ENCODE assay signal across 1 cellular context in genomic region chr6:28838634-28839442, GRCh38.
TF ChIP-seq lines count a peak whose summit lies in the region.

No MANE protein-coding gene starts in this region.

TF ChIP-seq in HepG2, 621 proteins besides CTCF, POLR2A, EP300 and RAD21 (continued from another document and continues in another):
- TF ChIP-seq ZNF281 (CRISPR knock-in tag; IDR thresholded peaks at IDR 0.05; ENCODE audit: borderline replicate concordance) (no peak), SP4 (CRISPR knock-in tag; IDR thresholded peaks at IDR 0.05) (0 out of 2 replicates have a peak, but pooled peaks have one; percentile 24), HIVEP1 (CRISPR knock-in tag; IDR thresholded peaks at IDR 0.05) (0 out of 2 replicates have a peak, but pooled peaks have one; percentile 23), FOXC1 (CRISPR knock-in tag; IDR thresholded peaks at IDR 0.05; ENCODE audit: borderline replicate concordance) (peak; percentile 36; the same call in 1 of the 2 replicates), NCOR1 (IDR thresholded peaks at IDR 0.05; ENCODE audit: borderline replicate concordance, low read length) (no peak; the same call in 1 of the 2 replicates), PAF1 (CRISPR knock-in tag; IDR thresholded peaks at IDR 0.05) (no peak), RBM22 (optimal IDR thresholded peaks at IDR 0.05; ENCODE audit: low read length) (no peak), USF2 (IDR thresholded peaks at IDR 0.05; ENCODE audit: low read depth, low read length) (no peak), USF2 (CRISPR knock-in tag; IDR thresholded peaks at IDR 0.05; ENCODE audit: borderline replicate concordance) (no peak), HNF4G (IDR thresholded peaks at IDR 0.05; ENCODE audit: borderline replicate concordance, low read depth, low read length) (no peak), HNF4G (CRISPR knock-in tag; IDR thresholded peaks at IDR 0.05; ENCODE audit: borderline replicate concordance, low read depth) (peak; percentile 27; the same call in 1 of the 2 replicates), ZFP1 (CRISPR knock-in tag; IDR thresholded peaks at IDR 0.05) (0 out of 2 replicates have a peak, but pooled peaks have one; percentile 17), PRMT3 (CRISPR knock-in tag; IDR thresholded peaks at IDR 0.05; ENCODE audit: borderline replicate concordance, low read depth) (no peak), ZNF773 (CRISPR knock-in tag; IDR thresholded peaks at IDR 0.05; ENCODE audit: borderline replicate concordance) (no peak), HDAC1 (CRISPR knock-in tag; IDR thresholded peaks at IDR 0.05) (peak; percentile 82; the same call in 1 of the 2 replicates), ZNF343 (CRISPR knock-in tag; IDR thresholded peaks at IDR 0.05) (peak; percentile 87; the same call in 1 of the 2 replicates), MEIS1 (CRISPR knock-in tag; IDR thresholded peaks at IDR 0.05; ENCODE audit: borderline replicate concordance) (peak; percentile 84), ZSCAN12 (CRISPR knock-in tag; IDR thresholded peaks at IDR 0.05) (no peak), DMAP1 (CRISPR knock-in tag; IDR thresholded peaks at IDR 0.05) (peak; percentile 41; the same call in 1 of the 2 replicates), TCF7 (IDR thresholded peaks at IDR 0.05; ENCODE audit: low read depth) (no peak), TARDBP (CRISPR knock-in tag; IDR thresholded peaks at IDR 0.05) (no peak), MTERF4 (CRISPR knock-in tag; IDR thresholded peaks at IDR 0.05) (no peak), ZNF484 (CRISPR knock-in tag; IDR thresholded peaks at IDR 0.05; ENCODE audit: borderline replicate concordance, low read depth) (no peak), CBX5 (CRISPR knock-in tag; IDR thresholded peaks at IDR 0.05; ENCODE audit: borderline replicate concordance) (peak; percentile 89; the same call in 1 of the 2 replicates), ZNF276 (CRISPR knock-in tag; IDR thresholded peaks at IDR 0.05; ENCODE audit: low read depth) (peak; percentile 64; the same call in 1 of the 2 replicates), ZNF772 (CRISPR knock-in tag; IDR thresholded peaks at IDR 0.05) (peak; percentile 85), ZFP82 (CRISPR knock-in tag; IDR thresholded peaks at IDR 0.05; ENCODE audit: borderline replicate concordance) (0 out of 2 replicates have a peak, but pooled peaks have one; percentile 84), ZNF768 (CRISPR knock-in tag; IDR thresholded peaks at IDR 0.05) (peak; percentile 83; the same call in 1 of the 2 replicates), TSC22D2 (CRISPR knock-in tag; IDR thresholded peaks at IDR 0.05; ENCODE audit: borderline replicate concordance) (peak; percentile 44; the same call in 1 of the 2 replicates), ZBTB38 (CRISPR knock-in tag; IDR thresholded peaks at IDR 0.05) (peak; percentile 83), ZMAT5 (CRISPR knock-in tag; IDR thresholded peaks at IDR 0.05; ENCODE audit: borderline replicate concordance, low read depth) (no peak), NFIC (IDR thresholded peaks at IDR 0.05; ENCODE audit: low read length) (no peak; the same call in 1 of the 2 replicates), POLR2AphosphoS2 (IDR thresholded peaks at IDR 0.05; ENCODE audit: low read depth, low read length) (no peak), DNMT3B (CRISPR knock-in tag; conservative IDR thresholded peaks at IDR 0.05) (no peak), ZNF530 (CRISPR knock-in tag; IDR thresholded peaks at IDR 0.05; ENCODE audit: low read depth) (no peak), ZNF747 (CRISPR knock-in tag; IDR thresholded peaks at IDR 0.05; ENCODE audit: borderline replicate concordance) (peak; percentile 65; the same call in 1 of the 2 replicates), KDM4B (CRISPR knock-in tag; IDR thresholded peaks at IDR 0.05) (0 out of 2 replicates have a peak, but pooled peaks have one; percentile 40), THAP9 (CRISPR knock-in tag; IDR thresholded peaks at IDR 0.05; ENCODE audit: borderline replicate concordance) (peak; percentile 76; the same call in 1 of the 2 replicates), NR2C2 (CRISPR knock-in tag; IDR thresholded peaks at IDR 0.05; ENCODE audit: borderline replicate concordance) (no peak; the same call in 1 of the 2 replicates), MIER3 (CRISPR knock-in tag; IDR thresholded peaks at IDR 0.05; ENCODE audit: borderline replicate concordance) (peak; percentile 55; the same call in 1 of the 2 replicates), BORCS8-MEF2B (CRISPR knock-in tag; IDR thresholded peaks at IDR 0.05) (no peak), ZBTB7A (CRISPR knock-in tag; IDR thresholded peaks at IDR 0.05) (0 out of 2 replicates have a peak, but pooled peaks have one; percentile 37), HNRNPH1 (optimal IDR thresholded peaks at IDR 0.05; ENCODE audit: low read depth, low read length) (no peak), KAT8 (CRISPR knock-in tag; IDR thresholded peaks at IDR 0.05) (no peak), KLF16 (CRISPR knock-in tag; IDR thresholded peaks at IDR 0.05) (peak in 1 of 2 experiments; percentile 16; a peak in 2 of 4 replicates), MLLT10 (CRISPR knock-in tag; IDR thresholded peaks at IDR 0.05) (no peak), KDM3A (CRISPR knock-in tag; IDR thresholded peaks at IDR 0.05; ENCODE audit: low read depth) (no peak), MBD4 (IDR thresholded peaks at IDR 0.05; ENCODE audit: borderline replicate concordance, low read length) (no peak; the same call in 1 of the 2 replicates), ZNF503 (CRISPR knock-in tag; IDR thresholded peaks at IDR 0.05) (no peak), ZSCAN9 (CRISPR knock-in tag; IDR thresholded peaks at IDR 0.05; ENCODE audit: borderline replicate concordance) (peak; percentile 15; the same call in 1 of the 2 replicates), ZNF704 (CRISPR knock-in tag; IDR thresholded peaks at IDR 0.05; ENCODE audit: borderline replicate concordance) (peak; percentile 88; the same call in 1 of the 2 replicates), CEBPB (IDR thresholded peaks at IDR 0.05; ENCODE audit: borderline replicate concordance, low read depth, low read length) (no peak), KAT2B (IDR thresholded peaks at IDR 0.05; ENCODE audit: borderline replicate concordance, low read depth, low read length) (no peak), ZNF253 (CRISPR knock-in tag; IDR thresholded peaks at IDR 0.05; ENCODE audit: borderline replicate concordance) (peak; percentile 68; the same call in 1 of the 2 replicates), ZNF432 (CRISPR knock-in tag; IDR thresholded peaks at IDR 0.05; ENCODE audit: borderline replicate concordance) (no peak)
